ENCODE assay signal across 16 cellular contexts in the genomic region with DNA sequence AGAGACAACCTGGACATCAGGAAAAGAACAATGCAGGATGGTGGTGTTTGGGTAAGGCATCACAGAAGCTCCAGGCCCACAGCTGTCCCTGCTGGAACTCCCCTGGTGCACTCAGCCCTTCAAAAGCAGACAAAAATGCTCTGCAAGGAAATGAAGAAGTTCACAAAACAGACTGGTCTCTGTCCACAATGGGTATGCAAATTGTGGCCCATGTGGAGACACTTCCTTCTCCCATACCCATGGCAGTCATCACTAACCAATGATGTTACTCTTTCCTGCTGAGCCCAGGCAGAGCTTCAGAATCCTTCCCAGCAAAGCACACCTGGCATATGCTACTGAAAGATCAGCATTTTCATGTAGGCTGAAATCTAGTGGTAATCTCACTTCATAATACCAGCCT. TPM values are rescaled to one million over a fixed set of nuclear protein-coding genes. Genes with fewer than 3 reads are reported as not detected.
A peak's percentile ranks its signal among the peaks of the same experiment; 100 is the strongest.
DNase-seq lines count a peak whose midpoint lies in the region; ATAC-seq lines count a peak whose summit lies in the region.
"Had no signal": no experiment of that assay in that cellular context is flagged by ENCODE, and none has a peak within 500 bp of the region (broad histone marks: within the 10 kb centered on the region; RNA-seq: fewer than 3 reads in every experiment).

No MANE protein-coding gene starts in this region.

- no peaks in the 10 kb centered on the region for H3K9me3 Mint-ChIP-seq in activated CD4-positive, alpha-beta memory T cell treated with anti-CD3 and anti-CD28 coated beads for 36 hours
- H3K9me3 Mint-ChIP-seq: activated CD4-positive, alpha-beta T cell treated with anti-CD3 and anti-CD28 coated beads, Interleukin-2, amount 10 ng/mL, durations not matched to agents 7 days and 5 days; activated naive CD4-positive, alpha-beta T cell treated with anti-CD3 and anti-CD28 coated beads, Interleukin-2, amount 50 U/mL, for 24 hours had no signal

- ATAC-seq in GM19397 (IDR thresholded peaks at IDR 0.05; ENCODE audit: unreplicated experiment) (peak; percentile 64), HG02885 (IDR thresholded peaks at IDR 0.05; ENCODE audit: poor library complexity, unreplicated experiment) (peak; percentile 81), GM21526 (IDR thresholded peaks at IDR 0.05; ENCODE audit: low FRiP score, unreplicated experiment) (no peak)
- ATAC-seq: foreskin keratinocyte had no signal

- no peak overlapping the region for H3K27ac Mint-ChIP-seq in activated CD4-positive, alpha-beta memory T cell treated with anti-CD3 and anti-CD28 coated beads for 36 hours
- H3K27ac Mint-ChIP-seq: activated CD4-positive, alpha-beta T cell treated with anti-CD3 and anti-CD28 coated beads, Interleukin-2, amount 10 ng/mL, durations not matched to agents 7 days and 5 days; activated naive CD4-positive, alpha-beta T cell treated with anti-CD3 and anti-CD28 coated beads, Interleukin-2, amount 50 U/mL, for 24 hours had no signal

- no peaks in the 10 kb centered on the region for H3K27me3 Mint-ChIP-seq in activated CD4-positive, alpha-beta memory T cell treated with anti-CD3 and anti-CD28 coated beads for 36 hours
- H3K27me3 Mint-ChIP-seq: activated naive CD4-positive, alpha-beta T cell treated with anti-CD3 and anti-CD28 coated beads, Interleukin-2, amount 50 U/mL, for 24 hours had no signal

- CTCF ChIA-PET in activated CD4-positive, alpha-beta memory T cell treated with anti-CD3 and anti-CD28 coated beads for 36 hours (lab: Charles Lee), result interaction anchor here (0.6 kb wide), 1 partner anchor 172 kb away, joined by 4 read pairs; no protein-coding TSS in a partner anchor

- no peaks in the 10 kb centered on the region for H3K4me1 Mint-ChIP-seq in activated CD4-positive, alpha-beta memory T cell treated with anti-CD3 and anti-CD28 coated beads for 36 hours (ENCODE audit: low read depth)
- H3K4me1 Mint-ChIP-seq: activated CD4-positive, alpha-beta T cell treated with anti-CD3 and anti-CD28 coated beads, Interleukin-2, amount 10 ng/mL, durations not matched to agents 7 days and 5 days; activated naive CD4-positive, alpha-beta T cell treated with anti-CD3 and anti-CD28 coated beads, Interleukin-2, amount 50 U/mL, for 24 hours had no signal

- DNase-seq in CD1c-positive myeloid dendritic cell (ENCODE audit: extremely low spot score) (peak; percentile 47), Kasumi-1 (lab: John Stamatoyannopoulos, UW) (peak; percentile 27 to 29), NCI-H510A treated with DMSO at 0.1 percent for 48 hours (lab: John Stamatoyannopoulos, UW) (no peak), SHP77 (lab: John Stamatoyannopoulos, UW) (no peak)
- no peak for DNase-seq in activated CD4-positive, alpha-beta memory T cell treated with anti-CD3 and anti-CD28 coated beads for 36 hours
- DNase-seq: ACHN; activated CD4-positive, alpha-beta T cell treated with anti-CD3 and anti-CD28 coated beads, Interleukin-2, amount 10 ng/mL, durations not matched to agents 7 days and 5 days; foreskin keratinocyte; GM23248; left ventricle myocardium inferior; NCI-H524; SK-N-SH had no signal

- intact Hi-C loops in activated CD4-positive, alpha-beta memory T cell treated with anti-CD3 and anti-CD28 coated beads for 36 hours (cut with micrococcal nuclease), result no loop called here

- POLR2A ChIA-PET in activated CD4-positive, alpha-beta memory T cell treated with anti-CD3 and anti-CD28 coated beads for 36 hours (lab: Charles Lee), result no interaction called here

- H3K36me3 Mint-ChIP-seq in activated CD4-positive, alpha-beta memory T cell treated with anti-CD3 and anti-CD28 coated beads for 36 hours, result no peaks in the 10 kb centered on the region
- H3K36me3 Mint-ChIP-seq: activated naive CD4-positive, alpha-beta T cell treated with anti-CD3 and anti-CD28 coated beads, Interleukin-2, amount 50 U/mL, for 24 hours had no signal

- no peak overlapping the region for H3K4me3 Mint-ChIP-seq in activated CD4-positive, alpha-beta memory T cell treated with anti-CD3 and anti-CD28 coated beads for 36 hours
- H3K4me3 Mint-ChIP-seq: activated CD4-positive, alpha-beta T cell treated with anti-CD3 and anti-CD28 coated beads, Interleukin-2, amount 10 ng/mL, durations not matched to agents 7 days and 5 days; activated naive CD4-positive, alpha-beta T cell treated with anti-CD3 and anti-CD28 coated beads, Interleukin-2, amount 50 U/mL, for 24 hours had no signal

RNA-seq across cellular contexts. Expression of a gene that starts 42.6 kb away (rescaled TPM):
- 1 to 10 TPM; 3.9 to 4.8 TPM for total RNA-seq in activated CD4-positive, alpha-beta memory T cell treated with anti-CD3 and anti-CD28 coated beads for 36 hours

RNA-seq across cellular contexts. Expression of a gene that starts 55.1 kb away (rescaled TPM):
- 10 to 100 TPM; 16.9 to 18.8 TPM for total RNA-seq in activated CD4-positive, alpha-beta memory T cell treated with anti-CD3 and anti-CD28 coated beads for 36 hours

Comparison
In these comparisons a context has a peak if more than half of its experiments do, and no peak if none do; other contexts are left out.
1. DNase-seq: peak in CD1c-positive myeloid dendritic cell (single experiment) and Kasumi-1 (2 of 2); none in NCI-H510A treated with DMSO at 0.1 percent for 48 hours (single experiment), activated CD4-positive, alpha-beta memory T cell treated with anti-CD3 and anti-CD28 coated beads for 36 hours (single experiment) and SHP77 (0 of 2).